ENCODE assay signal across 8 cellular contexts in genomic region chr6:13814176-13814937, GRCh38. TPM values are rescaled to one million over a fixed set of nuclear protein-coding genes. Genes with fewer than 3 reads are reported as not detected.
DNase-seq lines count a peak whose midpoint lies in the region; ATAC-seq, FAIRE-seq and TF ChIP-seq lines count a peak whose summit lies in the region.

A gene with protein sequence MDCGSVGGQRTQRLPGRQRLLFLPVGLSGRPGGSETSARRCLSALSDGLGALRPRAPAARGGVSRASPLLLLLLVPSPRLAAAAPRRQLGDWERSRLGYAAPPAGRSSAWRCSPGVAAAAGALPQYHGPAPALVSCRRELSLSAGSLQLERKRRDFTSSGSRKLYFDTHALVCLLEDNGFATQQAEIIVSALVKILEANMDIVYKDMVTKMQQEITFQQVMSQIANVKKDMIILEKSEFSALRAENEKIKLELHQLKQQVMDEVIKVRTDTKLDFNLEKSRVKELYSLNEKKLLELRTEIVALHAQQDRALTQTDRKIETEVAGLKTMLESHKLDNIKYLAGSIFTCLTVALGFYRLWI (minus strand): TSS chr6:13814557. CDS start chr6:13814429, 128 bp downstream.

- H3K27me3 Mint-ChIP-seq in progenitor cell of endocrine pancreas = no peaks in the 10 kb centered on the region

- no peaks in the 10 kb centered on the region for H3K36me3 ChIP-seq in left ventricle myocardium inferior
- no peaks in the 10 kb centered on the region for H3K36me3 ChIP-seq in upper lobe of right lung

- H3K4me3 ChIP-seq in left ventricle myocardium inferior (peak within 1 kb of the TSS; percentile 95), upper lobe of right lung (peak within 1 kb of the TSS; percentile 85)

- DNase-seq in GM12891 (ENCODE audit: insufficient read length, low spot score) = peak; percentile 80
- DNase-seq in NCI-H128 (lab: John Stamatoyannopoulos, UW; ENCODE audit: unreplicated experiment) = peak; percentile 77
- peak; percentile 70 for DNase-seq in amniotic epithelial cell (ENCODE audit: low read depth)
- peak; percentile 89 for DNase-seq in left ventricle myocardium inferior
- peak; percentile 73 for DNase-seq in progenitor cell of endocrine pancreas (ENCODE audit: low spot score, unreplicated experiment)
- peak; percentile 94 for DNase-seq in upper lobe of right lung

- H3K4me1 ChIP-seq in left ventricle myocardium inferior (peaks cover 54% of the 10 kb centered on the region), upper lobe of right lung (peaks cover 39% of the 10 kb centered on the region)

- H3K4me3 Mint-ChIP-seq in progenitor cell of endocrine pancreas (ENCODE audit: low read depth) = peak within 1 kb of the TSS; percentile 93

- ATAC-seq in HG02678 (IDR thresholded peaks at IDR 0.05; ENCODE audit: unreplicated experiment) = peak; percentile 79
- ATAC-seq in upper lobe of right lung = peak; percentile 95

- H3K27ac ChIP-seq in left ventricle myocardium inferior (replicated peaks) (peak within 1 kb of the TSS; percentile 99), upper lobe of right lung (peak within 1 kb of the TSS; percentile 92)

- no peaks in the 10 kb centered on the region for H3K36me3 Mint-ChIP-seq in progenitor cell of endocrine pancreas (ENCODE audit: insufficient read depth)

- H3K27me3 ChIP-seq in left ventricle myocardium inferior (ENCODE audit: low read depth) (no peaks in the 10 kb centered on the region), upper lobe of right lung (no peaks in the 10 kb centered on the region)

- peak within 1 kb of the TSS; percentile 96 for H3K27ac Mint-ChIP-seq in progenitor cell of endocrine pancreas

- peak; percentile 79 for TF ChIP-seq POLR2A in GM12891 (IDR thresholded peaks at IDR 0.05; ENCODE audit: low read depth, low read length)

- H3K9me3 ChIP-seq in left ventricle myocardium inferior (replicated peaks) (no peaks in the 10 kb centered on the region), upper lobe of right lung (no peaks in the 10 kb centered on the region)

- TF ChIP-seq CTCF in left ventricle myocardium inferior (IDR thresholded peaks at IDR 0.05; ENCODE audit: borderline replicate concordance) (peak; percentile 25), progenitor cell of endocrine pancreas (IDR thresholded peaks at IDR 0.05; ENCODE audit: unreplicated experiment) (peak; percentile 35), upper lobe of right lung (IDR thresholded peaks at IDR 0.05) (peak; percentile 8)

- H3K9me3 Mint-ChIP-seq in progenitor cell of endocrine pancreas (ENCODE audit: low read depth) = no peaks in the 10 kb centered on the region

- peaks cover 16% of the 10 kb centered on the region for H3K4me1 Mint-ChIP-seq in progenitor cell of endocrine pancreas (ENCODE audit: low read depth)

- intact Hi-C loops in T-helper 1 cell treated with Interleukin-12 subunit alpha and Interleukin-12 subunit beta and Interleukin-4 antibody, amounts not matched to agents 30 ng/mL and 1 ng/mL, for 36 hours (cut with micrococcal nuclease) = loop anchor here (1.0 to 2.0 kb wide), 11 partner anchors 19 to 1430 kb away; partner anchors contain the start of genes CD83, GFOD1, NOL7 and SIRT5
- intact Hi-C loops in left ventricle myocardium inferior (cut with micrococcal nuclease) = no loop called here
- intact Hi-C loops in upper lobe of right lung (cut with DNase I) = no loop called here

- FAIRE-seq in GM12891 (lab: Jason Lieb, UNC) = peak; percentile 91

TF ChIP-seq in GM12891, 5 proteins besides CTCF, POLR2A, EP300 and RAD21:
- peak; percentile 93 for TF ChIP-seq POU2F2 (IDR thresholded peaks at IDR 0.05; ENCODE audit: low read depth, low read length)
- no peak for TF ChIP-seq SPI1 (IDR thresholded peaks at IDR 0.05; ENCODE audit: low read depth, low read length)
- TF ChIP-seq POLR2AphosphoS5 (IDR thresholded peaks at IDR 0.05; ENCODE audit: low read depth, low read length) = peak; percentile 81
- TF ChIP-seq TAF1 (IDR thresholded peaks at IDR 0.05; ENCODE audit: low read depth, low read length) = peak; percentile 65; the same call in 1 of the 2 replicates

RNA-seq across cellular contexts. Expression of the gene that starts here (rescaled TPM):
- 8.5 TPM for polyA plus RNA-seq in GM12891 (2012; ENCODE audit: low read depth, missing spikeins)
- 16.4 and 23.2 TPM in 2 replicates for total RNA-seq in T-helper 1 cell treated with Interleukin-12 subunit alpha and Interleukin-12 subunit beta and Interleukin-4 antibody, amounts not matched to agents 30 ng/mL and 1 ng/mL, for 36 hours
- total RNA-seq in left ventricle myocardium inferior (30.7 TPM), progenitor cell of endocrine pancreas (20.6 and 22.7 TPM in 2 replicates), upper lobe of right lung (35.0 TPM)

Comparison
In these comparisons a context has a peak if more than half of its experiments do, and no peak if none do; other contexts are left out.
1. Peak in every context shown above with its lines: DNase-seq, ATAC-seq, H3K4me3 ChIP-seq and H3K27ac ChIP-seq.